ENCODE assay signal across 15 cellular contexts in genomic region chr5:168118042-168118668, GRCh38.
DNase-seq lines count a peak whose midpoint lies in the region; ATAC-seq and TF ChIP-seq lines count a peak whose summit lies in the region.
"Had no signal": no experiment of that assay in that cellular context is flagged by ENCODE, and none has a peak within 500 bp of the region (broad histone marks: within the 10 kb centered on the region; RNA-seq: fewer than 3 reads in every experiment).

No MANE protein-coding gene starts in this region.

- TF ChIP-seq CTCF in natural killer cell (IDR thresholded peaks at IDR 0.05) (no peak), PC-3 (conservative IDR thresholded peaks at IDR 0.05; ENCODE audit: low read depth, low read length) (no peak), foreskin keratinocyte (conservative IDR thresholded peaks at IDR 0.05) (no peak)

- H3K27ac Mint-ChIP-seq in natural killer cell treated with Interleukin-12 subunit alpha and Interleukin-12 subunit beta and Interleukin-15 and Interleukin-18, amount 100 ng/mL, for 72 hours: no peak overlapping the region
- no peak overlapping the region for H3K27ac Mint-ChIP-seq in natural killer cell
- H3K27ac Mint-ChIP-seq: effector memory CD8-positive, alpha-beta T cell had no signal

- H3K9ac ChIP-seq in PC-3 (ENCODE audit: low read length): no peak overlapping the region

- H4K20me1 ChIP-seq in PC-3 (ENCODE audit: low read length): no peaks in the 10 kb centered on the region

- H3K27ac ChIP-seq in PC-3 (ENCODE audit: low read length) (no peak overlapping the region), foreskin keratinocyte (no peak overlapping the region)
- H3K27ac ChIP-seq: heart left ventricle, vagina had no signal

- H3K27me3 ChIP-seq in PC-3 (ENCODE audit: low read length): peaks cover 21% of the 10 kb centered on the region
- H3K27me3 ChIP-seq in foreskin keratinocyte: no peaks in the 10 kb centered on the region
- H3K27me3 ChIP-seq: heart left ventricle, vagina had no signal

- no peaks in the 10 kb centered on the region for H3K9me3 Mint-ChIP-seq in natural killer cell treated with Interleukin-12 subunit alpha and Interleukin-12 subunit beta and Interleukin-15 and Interleukin-18, amount 100 ng/mL, for 72 hours
- H3K9me3 Mint-ChIP-seq in natural killer cell: no peaks in the 10 kb centered on the region

- H2AFZ ChIP-seq in PC-3 (ENCODE audit: low read length): no peak overlapping the region

- H3K9me3 ChIP-seq in PC-3 (ENCODE audit: low read length): no peaks in the 10 kb centered on the region
- H3K9me3 ChIP-seq: heart left ventricle, vagina had no signal

- H3K4me2 ChIP-seq in PC-3 (ENCODE audit: low read length): 0 out of 2 replicates have a peak overlapping the region, but pooled peaks have one; percentile 1

- intact Hi-C loops in natural killer cell (cut with micrococcal nuclease): no loop called here
- intact Hi-C loops in PC-3 (cut with micrococcal nuclease): no loop called here

- H3F3A ChIP-seq in PC-3 (ENCODE audit: low read length, unreplicated experiment): no peaks in the 10 kb centered on the region

- no peaks in the 10 kb centered on the region for H3K9me2 ChIP-seq in PC-3 (replicated peaks; ENCODE audit: low read length)

- H3K36me3 ChIP-seq in PC-3 (ENCODE audit: low read depth, low read length): no peaks in the 10 kb centered on the region
- H3K36me3 ChIP-seq: vagina had no signal

- peak; percentile 20 to 48 for ATAC-seq in natural killer cell treated with Interleukin-12 subunit alpha and Interleukin-12 subunit beta and Interleukin-15 and Interleukin-18, amount 100 ng/mL, for 72 hours
- ATAC-seq in natural killer cell (no peak), PC-3 (no peak), foreskin keratinocyte (no peak), HG02938 (IDR thresholded peaks at IDR 0.05; ENCODE audit: unreplicated experiment) (no peak)
- ATAC-seq: effector memory CD8-positive, alpha-beta T cell had no signal

- H3K4me3 ChIP-seq in PC-3 (ENCODE audit: low read length): no peak overlapping the region
- H3K4me3 ChIP-seq: heart left ventricle, vagina had no signal

- no peaks in the 10 kb centered on the region for H3K79me2 ChIP-seq in PC-3 (ENCODE audit: low read length)

- no peak for DNase-seq in natural killer cell treated with Interleukin-12 subunit alpha and Interleukin-12 subunit beta and Interleukin-15 and Interleukin-18, amount 100 ng/mL, for 72 hours (ENCODE audit: low spot score)
- DNase-seq in natural killer cell: no peak
- no peak for DNase-seq in PC-3
- DNase-seq in iPS-NIHi7 (ENCODE audit: extremely low spot score): peak; percentile 39
- DNase-seq in GM19238 (ENCODE audit: insufficient read length, low spot score): no peak
- DNase-seq in foreskin keratinocyte: no peak
- no peak for DNase-seq in mesenteric fat pad (ENCODE audit: low spot score)
- DNase-seq: activated CD4-positive, CD25-positive, alpha-beta regulatory T cell; effector memory CD8-positive, alpha-beta T cell; heart left ventricle; nucleus accumbens; SHP77 treated with DMSO at 0.1 percent for 48 hours; T-helper 2 cell had no signal

- H3K4me1 ChIP-seq in PC-3 (ENCODE audit: insufficient read depth, low read length) (no peaks in the 10 kb centered on the region), foreskin keratinocyte (no peaks in the 10 kb centered on the region)
- H3K4me1 ChIP-seq: vagina had no signal

- CTCF ChIA-PET in PC-3 (lab: Charles Lee): no interaction called here

- no peaks in the 10 kb centered on the region for H3K36me3 Mint-ChIP-seq in natural killer cell treated with Interleukin-12 subunit alpha and Interleukin-12 subunit beta and Interleukin-15 and Interleukin-18, amount 100 ng/mL, for 72 hours
- H3K36me3 Mint-ChIP-seq in natural killer cell: no peaks in the 10 kb centered on the region

- H3K4me1 Mint-ChIP-seq in natural killer cell treated with Interleukin-12 subunit alpha and Interleukin-12 subunit beta and Interleukin-15 and Interleukin-18, amount 100 ng/mL, for 72 hours (ENCODE audit: low read depth in 2 of 2): no peaks in the 10 kb centered on the region
- no peaks in the 10 kb centered on the region for H3K4me1 Mint-ChIP-seq in natural killer cell

- H3K27me3 Mint-ChIP-seq in natural killer cell treated with Interleukin-12 subunit alpha and Interleukin-12 subunit beta and Interleukin-15 and Interleukin-18, amount 100 ng/mL, for 72 hours: peaks cover 3 to 13% of the 10 kb centered on the region in 2 donors
- peaks cover 0 to 11% of the 10 kb centered on the region in 2 donors for H3K27me3 Mint-ChIP-seq in natural killer cell (ENCODE audit: low read depth in 2 of 2)
- H3K27me3 Mint-ChIP-seq: effector memory CD8-positive, alpha-beta T cell had no signal

- POLR2A ChIA-PET in PC-3 (lab: Charles Lee; ENCODE audit: unreplicated experiment): no interaction called here

- H3K4me3 Mint-ChIP-seq in natural killer cell treated with Interleukin-12 subunit alpha and Interleukin-12 subunit beta and Interleukin-15 and Interleukin-18, amount 100 ng/mL, for 72 hours: no peak overlapping the region
- no peak overlapping the region for H3K4me3 Mint-ChIP-seq in natural killer cell
- H3K4me3 Mint-ChIP-seq: effector memory CD8-positive, alpha-beta T cell had no signal

- BruUV-seq in PC-3 (replicated peaks; lab: Mats Ljungman, UMichigan): no TSS peak

Comparison
In these comparisons a context has a peak if more than half of its experiments do, and no peak if none do; other contexts are left out.
1. ATAC-seq: peak in natural killer cell treated with Interleukin-12 subunit alpha and Interleukin-12 subunit beta and Interleukin-15 and Interleukin-18, amount 100 ng/mL, for 72 hours (2 of 2); none in natural killer cell (0 of 3), PC-3 (single experiment), foreskin keratinocyte (single experiment) and HG02938 (single experiment).